1 cellular context compared by ENCODE assay signal in genomic region chr1:214027498-214027897, GRCh38.
TF ChIP-seq lines count a peak whose summit lies in the region.

No MANE protein-coding gene starts in this region.

TF ChIP-seq in GM23338, 12 proteins besides CTCF, POLR2A, EP300 and RAD21:
- TF ChIP-seq ZNF462 (CRISPR knock-in tag; IDR thresholded peaks at IDR 0.05) = no peak
- TF ChIP-seq REST (IDR thresholded peaks at IDR 0.05; ENCODE audit: unreplicated experiment) = no peak
- no peak for TF ChIP-seq CREB1 (CRISPR knock-in tag; IDR thresholded peaks at IDR 0.05; ENCODE audit: low read depth)
- no peak for TF ChIP-seq EZH2phosphoT487 (IDR thresholded peaks at IDR 0.05; ENCODE audit: unreplicated experiment)
- no peak for TF ChIP-seq ETS1 (IDR thresholded peaks at IDR 0.05)
- TF ChIP-seq ZNF331 (CRISPR knock-in tag; IDR thresholded peaks at IDR 0.05; ENCODE audit: low read depth) = no peak
- no peak for TF ChIP-seq EZH2 (IDR thresholded peaks at IDR 0.05; ENCODE audit: low read depth, unreplicated experiment)
- no peak for TF ChIP-seq POLR2AphosphoS5 (IDR thresholded peaks at IDR 0.05; ENCODE audit: low read depth)
- TF ChIP-seq NANOG (IDR thresholded peaks at IDR 0.05; ENCODE audit: borderline replicate concordance) = no peak
- TF ChIP-seq ZNF114 (CRISPR knock-in tag; IDR thresholded peaks at IDR 0.05) = no peak
- no peak for TF ChIP-seq STAT1 (IDR thresholded peaks at IDR 0.05; ENCODE audit: unreplicated experiment)
- TF ChIP-seq JUNB (IDR thresholded peaks at IDR 0.05; ENCODE audit: unreplicated experiment) = no peak
